9 cellular contexts compared by ENCODE assay signal in the genomic region with DNA sequence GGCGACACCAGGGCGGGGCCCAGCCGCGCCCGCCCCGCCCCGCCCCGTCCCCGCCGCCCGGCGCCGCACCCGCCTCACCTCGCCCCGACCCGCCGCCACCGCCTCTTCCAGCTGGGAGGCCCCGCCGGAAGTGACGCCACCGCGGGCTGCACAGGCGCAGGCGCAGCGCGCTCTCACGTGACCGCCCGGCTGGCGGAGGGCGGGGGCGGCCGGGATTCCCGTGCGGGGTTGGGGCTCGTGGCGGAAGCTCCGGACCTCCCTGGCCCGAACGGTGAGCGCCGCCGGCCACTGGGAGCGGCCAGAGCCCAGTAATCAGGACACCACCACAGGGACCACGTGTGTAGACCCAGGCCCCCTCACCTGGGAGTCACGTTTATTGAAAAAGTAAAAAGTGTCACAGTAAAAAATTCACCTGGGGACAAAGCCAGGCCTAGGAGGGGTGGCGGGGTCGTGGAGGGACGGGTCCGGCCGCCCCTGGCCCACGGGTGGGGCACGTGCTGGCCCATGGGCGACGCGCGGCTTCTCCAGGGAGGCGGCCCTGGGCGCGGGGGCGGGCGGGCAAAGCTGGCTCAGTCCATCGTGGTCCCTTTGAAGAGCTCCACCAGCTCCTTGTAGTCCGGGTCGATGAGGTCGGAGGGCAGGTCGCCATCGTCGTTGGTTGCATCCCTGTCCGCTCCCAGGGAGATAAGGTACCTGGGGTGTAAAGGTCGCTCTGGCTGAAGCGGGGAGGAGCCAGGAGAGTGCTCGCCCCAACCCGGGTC. TPM values are rescaled to one million over a fixed set of nuclear protein-coding genes. Genes with fewer than 3 reads are reported as not detected.
A peak's percentile ranks its signal among the peaks of the same experiment; 100 is the strongest.
DNase-seq lines count a peak whose midpoint lies in the region; ATAC-seq, FAIRE-seq and TF ChIP-seq lines count a peak whose summit lies in the region.
"Had no signal": no experiment of that assay in that cellular context is flagged by ENCODE, and none has a peak within 500 bp of the region (broad histone marks: within the 10 kb centered on the region; RNA-seq: fewer than 3 reads in every experiment).

A gene with protein sequence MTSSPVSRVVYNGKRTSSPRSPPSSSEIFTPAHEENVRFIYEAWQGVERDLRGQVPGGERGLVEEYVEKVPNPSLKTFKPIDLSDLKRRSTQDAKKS (minus strand): TSS at position 132 of the 761 bp plus-strand sequence. CDS start 8,785 bp downstream, outside the sequence.

- H2AFZ ChIP-seq in mammary epithelial cell (ENCODE audit: low read depth, low read length) = peak within 1 kb of the TSS; percentile 88

- H3K27me3 ChIP-seq in mammary epithelial cell (ENCODE audit: insufficient read depth, low read length) (no peaks in the 10 kb centered on the region), small intestine (ENCODE audit: control insufficient read depth in 2 of 2, insufficient read depth in 2 of 2, low read length in 2 of 2) (no peaks in the 10 kb centered on the region)

- H3K36me3 ChIP-seq in mammary epithelial cell (ENCODE audit: insufficient read depth, low read length) = no peaks in the 10 kb centered on the region
- H3K36me3 ChIP-seq in small intestine (ENCODE audit: control insufficient read depth in 2 of 2, insufficient read depth in 2 of 2, low read length in 2 of 2) = no peaks in the 10 kb centered on the region

- TF ChIP-seq CTCF in WI38 (IDR thresholded peaks at IDR 0.05; ENCODE audit: low read depth, low read length) = no peak
- TF ChIP-seq CTCF in mammary epithelial cell (conservative IDR thresholded peaks at IDR 0.05 in 1 of 2, IDR thresholded peaks at IDR 0.05 in 1 of 2; ENCODE audit: extremely low read depth in 1 of 2, insufficient read depth in 1 of 2, low read depth in 1 of 2, low read length in 2 of 2) = no peak

- DNase-seq in A172 (ENCODE audit: low spot score) = peak; percentile 85
- peak; percentile 92 for DNase-seq in NCI-H2227 treated with DMSO at 0.1 percent for 48 hours (lab: John Stamatoyannopoulos, UW)
- DNase-seq in mammary epithelial cell = peak; percentile 92
- peak; percentile 100 for DNase-seq in iPS-NIHi11 (ENCODE audit: low spot score)
- peak; percentile 94 for DNase-seq in small intestine

- peak within 1 kb of the TSS; percentile 97 for H3K4me2 ChIP-seq in mammary epithelial cell (ENCODE audit: insufficient read depth, low read depth, low read length)

- H3K9me3 ChIP-seq in mammary epithelial cell (replicated peaks; ENCODE audit: insufficient read depth, low read length) = no peaks in the 10 kb centered on the region
- H3K9me3 ChIP-seq in small intestine (ENCODE audit: control insufficient read depth, low read depth) = no peaks in the 10 kb centered on the region

- dilution Hi-C loops in mammary epithelial cell (cut with HindIII; ENCODE audit: low sequenced_read_pairs) = no loop called here

- ATAC-seq in GM18868 (IDR thresholded peaks at IDR 0.05; ENCODE audit: unreplicated experiment) = peak; percentile 76
- ATAC-seq in HG03135 (IDR thresholded peaks at IDR 0.05; ENCODE audit: unreplicated experiment) = peak; percentile 61

- BruUV-seq in mammary epithelial cell (replicated peaks; lab: Mats Ljungman, UMichigan) = TSS peak; percentile 80

- H3K27ac ChIP-seq in mammary epithelial cell (ENCODE audit: insufficient read depth, low read depth, low read length) = peak within 1 kb of the TSS; percentile 82
- H3K27ac ChIP-seq in small intestine (ENCODE audit: low read depth in 1 of 2, low read length in 1 of 2) = peak within 1 kb of the TSS; percentile 98 to 99

- H3K4me3 ChIP-seq in WI38 (ENCODE audit: low read depth, low read length) = peak within 1 kb of the TSS; percentile 81
- peak within 1 kb of the TSS; percentile 71 to 81 (median 81) for H3K4me3 ChIP-seq in mammary epithelial cell (replicated peaks in 1 of 3; ENCODE audit: insufficient read depth in 1 of 3, low read depth in 2 of 3, low read length in 3 of 3)
- peak within 1 kb of the TSS; percentile 61 to 67 for H3K4me3 ChIP-seq in small intestine (ENCODE audit: low read depth in 1 of 2, low read length in 2 of 2)

- no peaks in the 10 kb centered on the region for H4K20me1 ChIP-seq in mammary epithelial cell (ENCODE audit: insufficient read depth, low read length)

- H3K4me1 ChIP-seq in mammary epithelial cell (ENCODE audit: insufficient read depth, low read length) (peaks cover 18% of the 10 kb centered on the region), small intestine (ENCODE audit: control insufficient read depth in 2 of 2, insufficient read depth in 1 of 2, low read depth in 1 of 2, low read length in 1 of 2) (peaks cover 0 to 4% of the 10 kb centered on the region in 2 donors)

- CTCF ChIA-PET in mammary epithelial cell (lab: Charles Lee; ENCODE audit: low non-redundant PET) = no interaction called here

- FAIRE-seq in small intestine (lab: Jason Lieb, UNC) = no peak
- FAIRE-seq: G401.6 had no signal

- in situ Hi-C loops in mammary epithelial cell (cut with MboI; ENCODE audit: low sequenced_read_pairs in 2 of 2) = no loop called here

- peak within 1 kb of the TSS; percentile 57 for H3K9ac ChIP-seq in mammary epithelial cell (ENCODE audit: insufficient read depth, low read length)

- intact Hi-C loops in mammary epithelial cell (cut with micrococcal nuclease) = loop anchor here (1.0 kb wide), 1 partner anchor 8 kb away; no protein-coding TSS in a partner anchor

- WGBS in mammary epithelial cell (ENCODE audit: low coverage, missing lambda C conversion rate) = 6% methylated on average over 30 of the region's 76 CpGs
- WGBS in small intestine, 3 donors = 1% methylated on average over 37 to 76 of the region's 76 CpGs

- peaks cover 17% of the 10 kb centered on the region for H3K79me2 ChIP-seq in mammary epithelial cell (ENCODE audit: insufficient read depth, low read length)

RNA-seq across cellular contexts. Expression of the gene that starts here (rescaled TPM):
- total RNA-seq in A172 (2014; rRNA removed; shearing (Covaris generic)) = 45.8 and 51.4 TPM in 2 replicates
- total RNA-seq in mammary epithelial cell = 10 to 100 TPM; 36.0 to 38.9 TPM
- polyA plus RNA-seq in mammary epithelial cell (28.2 TPM), small intestine (10 to 100 TPM; 19.5 to 87.6 (median 45.9) TPM)
- polyA minus RNA-seq in mammary epithelial cell = 13.6 TPM

Comparison
In these comparisons a context has a peak if more than half of its experiments do, and no peak if none do; other contexts are left out.
1. Peak in every context shown above with its lines: DNase-seq, ATAC-seq, H3K4me3 ChIP-seq and H3K27ac ChIP-seq.